15 cellular contexts compared by ENCODE assay signal in the genomic region with DNA sequence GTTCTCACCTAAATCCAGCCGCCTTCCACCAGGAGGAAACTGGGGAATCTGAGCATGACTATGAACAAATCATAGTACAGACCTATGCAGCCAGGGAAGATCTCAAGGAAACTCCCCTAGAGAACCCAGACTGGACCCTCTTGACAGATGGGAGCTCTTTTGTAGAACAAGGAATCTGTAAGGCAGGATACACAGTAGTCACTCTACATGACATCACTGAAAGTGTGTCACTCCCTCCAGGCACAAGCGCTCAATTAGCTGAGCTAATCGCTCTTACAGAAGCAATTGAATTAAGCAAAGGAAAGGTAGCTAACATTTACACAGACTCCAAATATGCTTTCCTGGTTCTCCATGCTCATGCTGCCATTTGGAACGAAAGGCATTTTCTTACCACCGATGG. TPM values are rescaled to one million over a fixed set of nuclear protein-coding genes. Genes with fewer than 3 reads are reported as not detected.
"Had no signal": no experiment of that assay in that cellular context is flagged by ENCODE, and none has a peak within 500 bp of the region (broad histone marks: within the 10 kb centered on the region; RNA-seq: fewer than 3 reads in every experiment).

No MANE protein-coding gene starts in this region.

- DNase-seq: activated CD4-positive, alpha-beta T cell treated with anti-CD3 and anti-CD28 coated beads, Interleukin-2, amount 50 U/mL, for 48 hours; activated CD4-positive, CD25-positive, alpha-beta regulatory T cell treated with anti-CD3 and anti-CD28 coated beads, Interleukin-2, amount 50 U/mL, for 72 hours; activated gamma-delta T cell treated with Interleukin-2 at 50 U/mL for 16 hours; colonic mucosa; esophagus squamous epithelium; left ventricle myocardium inferior; mucosa of descending colon; natural killer cell; stimulated activated CD4-positive, alpha-beta T cell treated with anti-CD3 and anti-CD28 coated beads, Interleukin-2, amount 100 ng/mL, for 48 hours; stimulated activated naive B cell treated with anti-CD40 and anti-IgM and Interleukin-4, amounts not matched to agents 10 μg/mL and 1 μg/mL and 100 μg/mL, for 72 hours; T-helper 9 cell; thyroid gland had no signal

- ATAC-seq: mucosa of descending colon; natural killer cell; stimulated activated naive B cell treated with anti-CD40 and anti-IgM and Interleukin-4, amounts not matched to agents 10 μg/mL and 1 μg/mL and 100 μg/mL, for 72 hours had no signal

- H3K36me3 ChIP-seq: colonic mucosa, esophagus squamous epithelium, left ventricle myocardium inferior, neutrophil, thyroid gland had no signal

- H3K27ac Mint-ChIP-seq: stimulated activated naive B cell treated with anti-CD40 and anti-IgM and Interleukin-4, amounts not matched to agents 10 μg/mL and 1 μg/mL and 100 μg/mL, for 72 hours had no signal

- H3K9me3 ChIP-seq: colonic mucosa, neutrophil, thyroid gland had no signal

- H3K4me3 Mint-ChIP-seq: memory B cell; natural killer cell; stimulated activated naive B cell treated with anti-CD40 and anti-IgM and Interleukin-4, amounts not matched to agents 10 μg/mL and 1 μg/mL and 100 μg/mL, for 72 hours had no signal

- H3K27me3 ChIP-seq: colonic mucosa, esophagus squamous epithelium, neutrophil, thyroid gland had no signal

- H3K9me3 Mint-ChIP-seq: natural killer cell had no signal

- H3K27ac ChIP-seq: colonic mucosa, esophagus squamous epithelium, left ventricle myocardium inferior, neutrophil, thyroid gland had no signal

- H3K4me1 ChIP-seq: colonic mucosa, thyroid gland had no signal

- H3K4me3 ChIP-seq: colonic mucosa, esophagus squamous epithelium, left ventricle myocardium inferior, mucosa of descending colon, thyroid gland had no signal

- H3K27me3 Mint-ChIP-seq: memory B cell; stimulated activated naive B cell treated with anti-CD40 and anti-IgM and Interleukin-4, amounts not matched to agents 10 μg/mL and 1 μg/mL and 100 μg/mL, for 72 hours had no signal

RNA-seq across cellular contexts. Expression of a gene that starts 36.8 kb away (rescaled TPM):
- total RNA-seq: kidney epithelial cell, natural killer cell had no signal
